ENCODE assay signal across 8 cellular contexts in the genomic region with DNA sequence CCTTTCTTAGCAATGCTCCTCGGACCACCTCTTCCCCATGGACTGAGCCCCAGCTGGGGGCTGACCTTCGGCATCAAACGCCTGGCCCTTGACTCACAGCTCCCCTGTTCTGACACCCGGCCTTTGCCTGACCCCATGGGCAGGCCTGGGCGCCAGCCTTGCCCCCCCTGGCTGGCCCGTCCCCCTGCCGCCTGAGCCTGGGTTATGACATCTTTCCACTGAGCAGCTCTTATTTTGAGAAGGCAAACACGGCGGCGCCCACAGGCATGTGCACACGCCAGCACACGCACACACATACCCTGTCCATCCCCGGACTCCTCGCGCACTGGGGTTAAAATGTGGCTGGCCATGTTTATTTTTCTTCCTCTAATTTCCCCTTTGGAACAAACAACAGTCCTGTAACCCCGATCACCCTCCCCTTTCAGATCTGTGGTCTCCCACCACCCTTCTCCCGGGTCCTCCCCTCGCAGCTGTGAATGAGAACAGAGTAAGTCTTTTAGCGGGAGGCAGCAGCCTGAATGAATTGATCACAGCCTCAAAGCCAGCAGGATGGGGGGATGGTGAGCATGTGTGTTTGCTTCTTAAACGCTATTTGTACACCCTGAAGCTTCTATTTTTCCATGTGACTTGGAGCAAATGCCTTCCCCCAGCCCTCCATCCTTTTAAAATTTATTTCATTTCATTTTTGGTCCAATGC. TPM values are rescaled to one million over a fixed set of nuclear protein-coding genes. Genes with fewer than 3 reads are reported as not detected.
DNase-seq lines count a peak whose midpoint lies in the region; ATAC-seq and TF ChIP-seq lines count a peak whose summit lies in the region.

No MANE protein-coding gene starts in this region.

- H3K9me2 ChIP-seq in OCI-LY7 (ENCODE audit: insufficient read depth, low read length) = no peaks in the 10 kb centered on the region

- no peak overlapping the region for H3K4me2 ChIP-seq in OCI-LY7 (ENCODE audit: low read length)

- H3K36me3 Mint-ChIP-seq in HFFc6 (ENCODE audit: low read depth) = 0 out of 2 replicates have a peak, but pooled peaks cover 1% of the 10 kb centered on the region
- no peaks in the 10 kb centered on the region for H3K36me3 Mint-ChIP-seq in stimulated activated memory B cell treated with anti-CD40 and anti-IgM and Interleukin-4, amounts not matched to agents 10 μg/mL and 1 μg/mL and 100 μg/mL, for 72 hours

- TF ChIP-seq CTCF in HFFc6 (IDR thresholded peaks at IDR 0.05) = peak; percentile 49
- no peak for TF ChIP-seq CTCF in retinal pigment epithelial cell (conservative IDR thresholded peaks at IDR 0.05; ENCODE audit: low read depth, low read length)
- no peak for TF ChIP-seq CTCF in OCI-LY7 (conservative IDR thresholded peaks at IDR 0.05; ENCODE audit: low read length)

- CTCF ChIA-PET in OCI-LY7 (lab: Charles Lee; ENCODE audit: unreplicated experiment) = interaction anchor here (0.8 kb wide), 1 partner anchor 86 kb away, joined by 3 read pairs; no protein-coding TSS in a partner anchor

- intact Hi-C loops in left cardiac atrium (cut with DNase I) (no loop called here), OCI-LY7 (cut with micrococcal nuclease; ENCODE audit: unreplicated experiment) (no loop called here)

- H3K36me3 ChIP-seq in adipocyte (ENCODE audit: control insufficient read depth, insufficient read depth, low read length, severe bottlenecking) (no peaks in the 10 kb centered on the region), OCI-LY7 (ENCODE audit: insufficient read depth, low read length) (no peaks in the 10 kb centered on the region)

- ATAC-seq in left cardiac atrium (peak; percentile 49 to 62), HG03280 (IDR thresholded peaks at IDR 0.05; ENCODE audit: unreplicated experiment) (no peak)
- ATAC-seq in stimulated activated memory B cell treated with anti-CD40 and anti-IgM and Interleukin-4, amounts not matched to agents 10 μg/mL and 1 μg/mL and 100 μg/mL, for 72 hours = no peak

- peak overlapping the region; percentile 92 for H3K9ac ChIP-seq in adipocyte (ENCODE audit: low read length)

- BruUV-seq in OCI-LY7 (replicated peaks; lab: Mats Ljungman, UMichigan) = no TSS peak

- H2AFZ ChIP-seq in OCI-LY7 (ENCODE audit: low read length) = no peak overlapping the region

- H3K4me1 Mint-ChIP-seq in HFFc6 (ENCODE audit: low read depth) = peaks cover 86% of the 10 kb centered on the region
- peaks cover 21% of the 10 kb centered on the region for H3K4me1 Mint-ChIP-seq in stimulated activated memory B cell treated with anti-CD40 and anti-IgM and Interleukin-4, amounts not matched to agents 10 μg/mL and 1 μg/mL and 100 μg/mL, for 72 hours

- no peaks in the 10 kb centered on the region for H3K79me2 ChIP-seq in OCI-LY7 (ENCODE audit: insufficient read depth, low read depth, low read length)

- peaks cover 6% of the 10 kb centered on the region for H3K27me3 Mint-ChIP-seq in HFFc6 (ENCODE audit: insufficient read depth)
- peaks cover 43% of the 10 kb centered on the region for H3K27me3 Mint-ChIP-seq in stimulated activated memory B cell treated with anti-CD40 and anti-IgM and Interleukin-4, amounts not matched to agents 10 μg/mL and 1 μg/mL and 100 μg/mL, for 72 hours

- peaks cover 67% of the 10 kb centered on the region for H3K4me1 ChIP-seq in adipocyte (ENCODE audit: control insufficient read depth, insufficient read depth, low read length)
- H3K4me1 ChIP-seq in OCI-LY7 (ENCODE audit: insufficient read depth, low read length, poor library complexity, severe bottlenecking) = no peaks in the 10 kb centered on the region

- no peaks in the 10 kb centered on the region for H3K27me3 ChIP-seq in adipocyte (replicated peaks; ENCODE audit: control insufficient read depth, insufficient read depth, low read length)

- peak overlapping the region; percentile 98 for H3K27ac Mint-ChIP-seq in HFFc6
- H3K27ac Mint-ChIP-seq in stimulated activated memory B cell treated with anti-CD40 and anti-IgM and Interleukin-4, amounts not matched to agents 10 μg/mL and 1 μg/mL and 100 μg/mL, for 72 hours = no peak overlapping the region

- DNase-seq in HFFc6 (peak; percentile 89), adipocyte (ENCODE audit: low read depth) (peak; percentile 92), left cardiac atrium (peak; percentile 83), retinal pigment epithelial cell (ENCODE audit: low read depth) (peak; percentile 61), UCSD-AML1 (lab: John Stamatoyannopoulos, UW; ENCODE audit: unreplicated experiment) (no peak), OCI-LY7 (ENCODE audit: low spot score) (no peak)

- peak overlapping the region; percentile 71 for H3K4me3 ChIP-seq in adipocyte (ENCODE audit: low read length)
- H3K4me3 ChIP-seq in retinal pigment epithelial cell (ENCODE audit: low read length) = no peak overlapping the region
- H3K4me3 ChIP-seq in OCI-LY7 (ENCODE audit: low read depth, low read length, poor library complexity, severe bottlenecking) = no peak overlapping the region

- H3K4me3 Mint-ChIP-seq in HFFc6 = peak overlapping the region; percentile 78
- H3K4me3 Mint-ChIP-seq in stimulated activated memory B cell treated with anti-CD40 and anti-IgM and Interleukin-4, amounts not matched to agents 10 μg/mL and 1 μg/mL and 100 μg/mL, for 72 hours = no peak overlapping the region

- H4K20me1 ChIP-seq in OCI-LY7 (ENCODE audit: insufficient read depth, low read length) = no peaks in the 10 kb centered on the region

- POLR2A ChIA-PET in OCI-LY7 (lab: Charles Lee) = interaction anchor here (0.5 kb wide), 1 partner anchor 354 kb away, joined by 3 read pairs; no protein-coding TSS in a partner anchor

- no peak overlapping the region for H3K27ac ChIP-seq in OCI-LY7 (ENCODE audit: low read depth, low read length, poor library complexity, severe bottlenecking)

- H3K9me3 Mint-ChIP-seq in HFFc6 = no peaks in the 10 kb centered on the region
- H3K9me3 Mint-ChIP-seq in stimulated activated memory B cell treated with anti-CD40 and anti-IgM and Interleukin-4, amounts not matched to agents 10 μg/mL and 1 μg/mL and 100 μg/mL, for 72 hours = no peaks in the 10 kb centered on the region

- peaks cover 4% of the 10 kb centered on the region for H3K9me3 ChIP-seq in adipocyte (ENCODE audit: control insufficient read depth, low read length)
- H3K9me3 ChIP-seq in OCI-LY7 (ENCODE audit: low read length) = no peaks in the 10 kb centered on the region

RNA-seq across cellular contexts. Expression of a gene that starts 11.8 kb away (rescaled TPM):
- 10 to 100 TPM; 34.4 to 53.0 (median 45.5) TPM for total RNA-seq in HFFc6 (2021; fragmentation: NEBNext Ultra II Directional; extraction: Animal tissue kit (Norgen Biotek cat#: 25700))
- total RNA-seq in left cardiac atrium = 10 to 100 TPM; 23.4 to 29.1 TPM
- 0.44 TPM in 1 of 2 replicates, not detected in the other for total RNA-seq in OCI-LY7 (2014; rRNA removed; shearing (Covaris generic))
- not detected in 2 replicates for total RNA-seq in OCI-LY7 (2022)

RNA-seq across cellular contexts. Expression of a gene that starts 47.8 kb away (rescaled TPM):
- not detected for total RNA-seq in HFFc6 (2021; fragmentation: NEBNext Ultra II Directional; extraction: Animal tissue kit (Norgen Biotek cat#: 25700))
- 1 to 10 TPM in 1 of 2 donors, under 1 TPM in 1; 0.52 to 2.8 TPM for total RNA-seq in left cardiac atrium
- not detected in 2 replicates for total RNA-seq in OCI-LY7 (2014; rRNA removed; shearing (Covaris generic))
- total RNA-seq in OCI-LY7 (2022) = not detected in 2 replicates

Comparison
In these comparisons a context has a peak if more than half of its experiments do, and no peak if none do; other contexts are left out.
1. DNase-seq: peak in HFFc6 (single experiment), adipocyte (single experiment), left cardiac atrium (single experiment) and retinal pigment epithelial cell (single experiment); none in UCSD-AML1 (single experiment) and OCI-LY7 (single experiment).
2. ATAC-seq: peak in left cardiac atrium (2 of 2); none in stimulated activated memory B cell treated with anti-CD40 and anti-IgM and Interleukin-4, amounts not matched to agents 10 μg/mL and 1 μg/mL and 100 μg/mL, for 72 hours (single experiment) and HG03280 (single experiment).
3. RNA of a gene that starts 11.8 kb away (total RNA-seq): 34.4 to 53.0 TPM in HFFc6 and 23.4 to 29.1 TPM in left cardiac atrium; 0.44 TPM in OCI-LY7; every median in the first group is over 10 times any median in the second.